Comparison of ENCODE assay signal across 8 cellular contexts in the genomic region with DNA sequence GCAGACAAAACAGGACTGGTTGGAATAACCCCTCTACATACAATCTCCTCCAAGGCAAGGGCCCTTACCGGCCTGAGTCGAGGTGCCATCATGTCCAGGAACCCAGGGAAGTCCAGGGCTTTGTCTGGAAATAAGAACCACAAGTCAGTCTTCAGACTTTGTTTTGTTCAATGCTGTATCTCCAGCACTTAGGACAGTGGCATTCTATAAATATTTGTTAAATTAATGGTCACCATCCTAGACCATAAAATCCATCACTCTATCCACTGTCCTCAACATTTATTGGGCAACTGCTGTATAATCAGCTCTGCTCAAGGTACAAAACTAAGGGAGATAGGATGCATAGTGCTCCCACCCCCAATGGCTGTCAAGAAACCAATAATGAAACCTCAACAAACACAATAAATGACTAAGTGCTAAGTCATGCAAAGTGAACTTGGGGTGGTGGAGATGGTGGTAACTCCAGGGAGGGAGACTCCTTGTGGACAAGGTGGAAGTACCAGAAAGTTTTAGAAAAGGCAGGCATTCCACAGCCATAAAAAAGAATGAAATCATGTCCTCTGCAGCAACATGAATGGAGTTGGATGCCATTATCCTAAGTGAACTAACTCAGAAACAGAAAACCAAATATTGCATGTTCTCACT. TPM values are rescaled to one million over a fixed set of nuclear protein-coding genes. Genes with fewer than 3 reads are reported as not detected.
DNase-seq lines count a peak whose midpoint lies in the region; ATAC-seq and TF ChIP-seq lines count a peak whose summit lies in the region.

No MANE protein-coding gene starts in this region.

- H3K9me3 ChIP-seq in Caco-2 (no peaks in the 10 kb centered on the region), adipocyte (ENCODE audit: control insufficient read depth, low read length) (no peaks in the 10 kb centered on the region)

- peaks cover 10% of the 10 kb centered on the region; the same call in 1 of the 2 replicates for H3K4me1 ChIP-seq in Caco-2
- H3K4me1 ChIP-seq in adipocyte (ENCODE audit: control insufficient read depth, insufficient read depth, low read length): peaks cover 6% of the 10 kb centered on the region

- BruUV-seq in Caco-2 (replicated peaks; lab: Mats Ljungman, UMichigan): no TSS peak

- no peak overlapping the region for H3K9ac ChIP-seq in adipocyte (ENCODE audit: low read length)

- peaks cover 7% of the 10 kb centered on the region for H3K36me3 Mint-ChIP-seq in Caco-2 (ENCODE audit: insufficient read depth, unreplicated experiment)
- no peaks in the 10 kb centered on the region for H3K36me3 Mint-ChIP-seq in nephron progenitor cell (ENCODE audit: low read depth)

- peak in 1 of 2 experiments; percentile 31 for TF ChIP-seq CTCF in Caco-2 (IDR thresholded peaks at IDR 0.05; ENCODE audit: insufficient read depth in 1 of 2, low read depth in 1 of 2, low read length in 1 of 2, severe bottlenecking in 1 of 2, unreplicated experiment in 1 of 2)
- no peak for TF ChIP-seq CTCF in nephron progenitor cell (IDR thresholded peaks at IDR 0.05)

- peaks cover 17% of the 10 kb centered on the region for H3K4me1 Mint-ChIP-seq in Caco-2 (ENCODE audit: low read depth, unreplicated experiment)
- H3K4me1 Mint-ChIP-seq in nephron progenitor cell: peaks cover 12% of the 10 kb centered on the region

- H3K27ac Mint-ChIP-seq in Caco-2 (ENCODE audit: unreplicated experiment): peak overlapping the region; percentile 49
- no peak overlapping the region for H3K27ac Mint-ChIP-seq in nephron progenitor cell

- POLR2A ChIA-PET in Caco-2 (lab: Charles Lee): no interaction called here
- POLR2A ChIA-PET in HEK293T (lab: Yijun Ruan, JAX): interaction anchor here (1.4 kb wide), 1 partner anchor 9 kb away, joined by 5 read pairs; the partner anchor contains the start of gene FCHSD1

- CTCF ChIA-PET in Caco-2 (lab: Charles Lee) (interaction anchor here (0.6 to 2.4 kb wide), 2 partner anchors 23 to 50 kb away, joined by 3 to 7 read pairs; partner anchors contain the start of gene DIAPH1), HEK293T (lab: Yijun Ruan, JAX) (interaction anchor here (1.2 kb wide), 1 partner anchor 50 kb away, joined by 4 read pairs; no protein-coding TSS in a partner anchor)

- no peaks in the 10 kb centered on the region for H3K9me3 Mint-ChIP-seq in Caco-2 (ENCODE audit: unreplicated experiment)
- H3K9me3 Mint-ChIP-seq in nephron progenitor cell: no peaks in the 10 kb centered on the region

- DNase-seq in Caco-2 (peak; percentile 62), adipocyte (ENCODE audit: low read depth) (peak; percentile 30), HEK293T (ENCODE audit: extremely low spot score) (no peak), nephron progenitor cell (no peak), NCI-H146 (lab: John Stamatoyannopoulos, UW) (no peak)

- peak; percentile 62 for ATAC-seq in GM19395 (IDR thresholded peaks at IDR 0.05; ENCODE audit: unreplicated experiment)
- peak; percentile 56 for ATAC-seq in HG03565 (IDR thresholded peaks at IDR 0.05; ENCODE audit: unreplicated experiment)
- no peak for ATAC-seq in HG03460 (IDR thresholded peaks at IDR 0.05; ENCODE audit: unreplicated experiment)

- no peak overlapping the region for H3K4me3 Mint-ChIP-seq in Caco-2 (ENCODE audit: unreplicated experiment)
- H3K4me3 Mint-ChIP-seq in nephron progenitor cell: no peak overlapping the region

- H3K27me3 ChIP-seq in Caco-2 (replicated peaks; ENCODE audit: control insufficient read depth, insufficient read depth, low read length) (no peaks in the 10 kb centered on the region), adipocyte (replicated peaks; ENCODE audit: control insufficient read depth, insufficient read depth, low read length) (no peaks in the 10 kb centered on the region)

- no peaks in the 10 kb centered on the region for H3K27me3 Mint-ChIP-seq in Caco-2 (ENCODE audit: insufficient read depth, unreplicated experiment)
- H3K27me3 Mint-ChIP-seq in nephron progenitor cell (ENCODE audit: low read depth, poor library complexity): peaks cover 19% of the 10 kb centered on the region

- no peak overlapping the region for H3K4me3 ChIP-seq in Caco-2 (ENCODE audit: low read depth, low read length)
- no peak overlapping the region for H3K4me3 ChIP-seq in adipocyte (ENCODE audit: low read length)

- intact Hi-C loops in Caco-2 (cut with micrococcal nuclease; ENCODE audit: unreplicated experiment): loop anchor here (1.0 kb wide), 1 partner anchor 49 kb away; no protein-coding TSS in a partner anchor

- H3K36me3 ChIP-seq in Caco-2 (ENCODE audit: control insufficient read depth, insufficient read depth, low read length) (no peaks in the 10 kb centered on the region), adipocyte (ENCODE audit: control insufficient read depth, insufficient read depth, low read length, severe bottlenecking) (peaks cover 28% of the 10 kb centered on the region)

TF ChIP-seq in HEK293T, 16 proteins besides CTCF, POLR2A, EP300 and RAD21:
- TF ChIP-seq ARNT (IDR thresholded peaks at IDR 0.05) (no peak), TARDBP (IDR thresholded peaks at IDR 0.05) (no peak), LEF1 (IDR thresholded peaks at IDR 0.05; ENCODE audit: borderline replicate concordance) (no peak), FOXA1 (IDR thresholded peaks at IDR 0.05) (no peak), SP1 (IDR thresholded peaks at IDR 0.05) (no peak), SUZ12 (IDR thresholded peaks at IDR 0.05) (no peak), ELF4 (IDR thresholded peaks at IDR 0.05) (no peak), CTBP1 (IDR thresholded peaks at IDR 0.05; ENCODE audit: borderline replicate concordance) (no peak), ZNF384 (IDR thresholded peaks at IDR 0.05) (no peak), BHLHE40 (IDR thresholded peaks at IDR 0.05; ENCODE audit: borderline replicate concordance) (no peak), HDGF (IDR thresholded peaks at IDR 0.05; ENCODE audit: borderline replicate concordance) (no peak)

RNA-seq across cellular contexts. Expression of gene RELL2, which starts 5.0 kb away (rescaled TPM):
- total RNA-seq in Caco-2 (2022): 8.7 and 13.6 TPM in 2 replicates

RNA-seq across cellular contexts. Expression of gene HDAC3, which starts 5.1 kb away (rescaled TPM):
- total RNA-seq in Caco-2 (2022): 73.0 and 74.5 TPM in 2 replicates

RNA-seq across cellular contexts. Expression of gene FCHSD1, which starts 9.5 kb away (rescaled TPM):
- 25.0 and 26.8 TPM in 2 replicates for total RNA-seq in Caco-2 (2022)

RNA-seq across cellular contexts. Expression of gene DIAPH1, which starts 23.0 kb away (rescaled TPM):
- total RNA-seq in Caco-2 (2022): 161 and 167 TPM in 2 replicates

RNA-seq across cellular contexts. Expression of gene ARAP3, which starts 40.3 kb away (rescaled TPM):
- total RNA-seq in Caco-2 (2022): 6.3 and 7.5 TPM in 2 replicates

Comparison
In these comparisons a context has a peak if more than half of its experiments do, and no peak if none do; other contexts are left out.
1. DNase-seq: peak in Caco-2 (2 of 2) and adipocyte (single experiment); none in HEK293T (single experiment), nephron progenitor cell (single experiment) and NCI-H146 (single experiment).